In genomic region chr1:71068325-71069240, GRCh38 we compare ENCODE assay signal across 10 cellular contexts. TPM values are rescaled to one million over a fixed set of nuclear protein-coding genes. Genes with fewer than 3 reads are reported as not detected.
DNase-seq lines count a peak whose midpoint lies in the region; ATAC-seq and FAIRE-seq lines count a peak whose summit lies in the region.
"Had no signal": no experiment of that assay in that cellular context is flagged by ENCODE, and none has a peak within 500 bp of the region (broad histone marks: within the 10 kb centered on the region; RNA-seq: fewer than 3 reads in every experiment).

No MANE protein-coding gene starts in this region.

- in situ Hi-C loops in G401 (cut with HindIII; ENCODE audit: low sequenced_read_pairs), result no loop called here

- H3K4me3 ChIP-seq in small intestine (ENCODE audit: low read depth in 1 of 2, low read length in 2 of 2), result no peak overlapping the region

- peak overlapping the region; percentile 62 for H3K27ac Mint-ChIP-seq in activated naive CD4-positive, alpha-beta T cell treated with anti-CD3 and anti-CD28 coated beads, Interleukin-2, amount 50 U/mL, for 24 hours

- no peak for FAIRE-seq in small intestine (lab: Jason Lieb, UNC)

- H3K4me1 Mint-ChIP-seq in activated naive CD4-positive, alpha-beta T cell treated with anti-CD3 and anti-CD28 coated beads, Interleukin-2, amount 50 U/mL, for 24 hours, result peaks cover 9% of the 10 kb centered on the region

- ATAC-seq in HG02678 (IDR thresholded peaks at IDR 0.05; ENCODE audit: unreplicated experiment) (peak; percentile 90), HG03565 (IDR thresholded peaks at IDR 0.05; ENCODE audit: unreplicated experiment) (peak; percentile 94)

- no peaks in the 10 kb centered on the region for H3K27me3 ChIP-seq in small intestine (ENCODE audit: control insufficient read depth in 2 of 2, insufficient read depth in 2 of 2, low read length in 2 of 2)

- 59 to 69% (median 61%) methylated on average over 6 of the region's 6 CpGs for WGBS in small intestine, 3 donors

- peaks cover 8 to 14% of the 10 kb centered on the region in 2 donors for H3K36me3 ChIP-seq in small intestine (ENCODE audit: control insufficient read depth in 2 of 2, insufficient read depth in 2 of 2, low read length in 2 of 2)

- H3K27ac ChIP-seq in small intestine (ENCODE audit: low read depth in 1 of 2, low read length in 1 of 2), result peak overlapping the region in 1 of 2 donors; percentile 20

- peaks cover 0 to 3% of the 10 kb centered on the region in 2 donors for H3K4me1 ChIP-seq in small intestine (ENCODE audit: control insufficient read depth in 2 of 2, insufficient read depth in 1 of 2, low read depth in 1 of 2, low read length in 1 of 2)

- no peaks in the 10 kb centered on the region for H3K9me3 Mint-ChIP-seq in activated naive CD4-positive, alpha-beta T cell treated with anti-CD3 and anti-CD28 coated beads, Interleukin-2, amount 50 U/mL, for 24 hours

- peaks cover 17% of the 10 kb centered on the region for H3K36me3 Mint-ChIP-seq in activated naive CD4-positive, alpha-beta T cell treated with anti-CD3 and anti-CD28 coated beads, Interleukin-2, amount 50 U/mL, for 24 hours

- H3K4me3 Mint-ChIP-seq in activated naive CD4-positive, alpha-beta T cell treated with anti-CD3 and anti-CD28 coated beads, Interleukin-2, amount 50 U/mL, for 24 hours, result no peak overlapping the region

- DNase-seq in activated naive CD4-positive, alpha-beta T cell treated with anti-CD3 and anti-CD28 coated beads, Interleukin-2, amount 50 U/mL, for 16 hours, result no peak
- peak; percentile 69 for DNase-seq in small intestine
- no peak for DNase-seq in foreskin melanocyte
- DNase-seq in C1 segment of cervical spinal cord (lab: John Stamatoyannopoulos, UW), result no peak
- DNase-seq in G401 (ENCODE audit: low spot score), result no peak
- DNase-seq: effector memory CD4-positive, alpha-beta T cell had no signal

- no peaks in the 10 kb centered on the region for H3K9me3 ChIP-seq in small intestine (ENCODE audit: control insufficient read depth, low read depth)

- no peaks in the 10 kb centered on the region for H3K27me3 Mint-ChIP-seq in activated naive CD4-positive, alpha-beta T cell treated with anti-CD3 and anti-CD28 coated beads, Interleukin-2, amount 50 U/mL, for 24 hours

RNA-seq across cellular contexts. Expression of gene ZRANB2, which starts 12.3 kb away (rescaled TPM):
- polyA plus RNA-seq in small intestine, result 10 to 100 TPM; 20.4 to 37.3 (median 21.9) TPM
- total RNA-seq in G401 (2014; rRNA removed; shearing (Covaris generic)), result 32.1 and 50.5 TPM in 2 replicates

RNA-seq across cellular contexts. Expression of gene PTGER3, which starts 21.0 kb away (rescaled TPM):
- 1 to 10 TPM in 1 of 3 donors, not detected in 2; 2.4 TPM for polyA plus RNA-seq in small intestine
- not detected in 2 replicates for total RNA-seq in G401 (2014; rRNA removed; shearing (Covaris generic))
- total RNA-seq: HT1080 had no signal
